1 cellular context compared by ENCODE assay signal in the genomic region with DNA sequence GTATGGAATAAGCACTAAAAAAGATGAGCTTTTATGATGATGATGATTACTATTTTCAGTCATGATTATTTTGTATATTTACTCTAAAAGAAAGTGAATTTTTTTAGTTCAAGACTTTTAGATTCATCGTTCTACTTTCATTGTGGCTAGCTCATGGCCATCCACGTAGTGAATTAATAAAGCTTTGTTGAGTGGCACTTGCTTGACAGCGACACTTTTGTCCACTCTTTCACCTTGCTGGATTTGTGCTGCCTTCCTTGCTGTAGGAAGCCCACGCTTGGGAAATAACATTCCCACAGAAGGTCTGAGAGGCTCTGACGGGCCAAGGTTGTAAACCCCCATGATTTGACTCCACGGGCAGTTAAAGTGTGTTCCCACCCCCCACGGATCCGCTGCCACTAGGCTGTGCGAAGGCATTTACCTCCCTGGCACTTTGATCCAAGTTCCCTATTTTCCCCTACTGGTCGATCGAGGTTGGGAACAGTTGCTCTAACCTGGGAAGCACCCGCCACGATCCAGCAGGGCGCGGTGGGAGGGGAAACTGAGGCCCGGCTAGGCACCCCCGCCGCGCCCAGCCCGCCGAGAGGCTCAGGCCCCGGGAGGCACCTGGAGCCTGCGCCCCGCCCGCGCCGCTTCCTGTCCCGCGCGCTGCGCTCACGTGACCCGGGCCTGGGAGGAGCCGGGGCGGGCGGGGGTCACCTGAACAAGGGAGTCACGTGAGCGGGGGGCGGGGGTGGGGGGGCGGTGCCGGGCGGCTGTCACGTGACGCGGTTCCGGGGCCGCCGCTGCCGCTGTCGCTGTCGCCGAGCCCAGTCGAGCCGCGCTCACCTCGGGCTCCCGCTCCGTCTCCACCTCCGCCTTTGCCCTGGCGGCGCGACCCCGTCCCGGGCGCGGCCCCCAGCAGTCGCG.
TF ChIP-seq lines count a peak whose summit lies in the region.

A gene with protein sequence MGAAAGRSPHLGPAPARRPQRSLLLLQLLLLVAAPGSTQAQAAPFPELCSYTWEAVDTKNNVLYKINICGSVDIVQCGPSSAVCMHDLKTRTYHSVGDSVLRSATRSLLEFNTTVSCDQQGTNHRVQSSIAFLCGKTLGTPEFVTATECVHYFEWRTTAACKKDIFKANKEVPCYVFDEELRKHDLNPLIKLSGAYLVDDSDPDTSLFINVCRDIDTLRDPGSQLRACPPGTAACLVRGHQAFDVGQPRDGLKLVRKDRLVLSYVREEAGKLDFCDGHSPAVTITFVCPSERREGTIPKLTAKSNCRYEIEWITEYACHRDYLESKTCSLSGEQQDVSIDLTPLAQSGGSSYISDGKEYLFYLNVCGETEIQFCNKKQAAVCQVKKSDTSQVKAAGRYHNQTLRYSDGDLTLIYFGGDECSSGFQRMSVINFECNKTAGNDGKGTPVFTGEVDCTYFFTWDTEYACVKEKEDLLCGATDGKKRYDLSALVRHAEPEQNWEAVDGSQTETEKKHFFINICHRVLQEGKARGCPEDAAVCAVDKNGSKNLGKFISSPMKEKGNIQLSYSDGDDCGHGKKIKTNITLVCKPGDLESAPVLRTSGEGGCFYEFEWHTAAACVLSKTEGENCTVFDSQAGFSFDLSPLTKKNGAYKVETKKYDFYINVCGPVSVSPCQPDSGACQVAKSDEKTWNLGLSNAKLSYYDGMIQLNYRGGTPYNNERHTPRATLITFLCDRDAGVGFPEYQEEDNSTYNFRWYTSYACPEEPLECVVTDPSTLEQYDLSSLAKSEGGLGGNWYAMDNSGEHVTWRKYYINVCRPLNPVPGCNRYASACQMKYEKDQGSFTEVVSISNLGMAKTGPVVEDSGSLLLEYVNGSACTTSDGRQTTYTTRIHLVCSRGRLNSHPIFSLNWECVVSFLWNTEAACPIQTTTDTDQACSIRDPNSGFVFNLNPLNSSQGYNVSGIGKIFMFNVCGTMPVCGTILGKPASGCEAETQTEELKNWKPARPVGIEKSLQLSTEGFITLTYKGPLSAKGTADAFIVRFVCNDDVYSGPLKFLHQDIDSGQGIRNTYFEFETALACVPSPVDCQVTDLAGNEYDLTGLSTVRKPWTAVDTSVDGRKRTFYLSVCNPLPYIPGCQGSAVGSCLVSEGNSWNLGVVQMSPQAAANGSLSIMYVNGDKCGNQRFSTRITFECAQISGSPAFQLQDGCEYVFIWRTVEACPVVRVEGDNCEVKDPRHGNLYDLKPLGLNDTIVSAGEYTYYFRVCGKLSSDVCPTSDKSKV (N-terminal part only) (plus strand): TSS at position 788 of the 909 bp plus-strand sequence. CDS start 165 bp downstream, outside the sequence.

TF ChIP-seq in HepG2, 621 proteins besides CTCF, POLR2A, EP300 and RAD21 (continued from another document and continues in another):
- TF ChIP-seq, protein P1, sequence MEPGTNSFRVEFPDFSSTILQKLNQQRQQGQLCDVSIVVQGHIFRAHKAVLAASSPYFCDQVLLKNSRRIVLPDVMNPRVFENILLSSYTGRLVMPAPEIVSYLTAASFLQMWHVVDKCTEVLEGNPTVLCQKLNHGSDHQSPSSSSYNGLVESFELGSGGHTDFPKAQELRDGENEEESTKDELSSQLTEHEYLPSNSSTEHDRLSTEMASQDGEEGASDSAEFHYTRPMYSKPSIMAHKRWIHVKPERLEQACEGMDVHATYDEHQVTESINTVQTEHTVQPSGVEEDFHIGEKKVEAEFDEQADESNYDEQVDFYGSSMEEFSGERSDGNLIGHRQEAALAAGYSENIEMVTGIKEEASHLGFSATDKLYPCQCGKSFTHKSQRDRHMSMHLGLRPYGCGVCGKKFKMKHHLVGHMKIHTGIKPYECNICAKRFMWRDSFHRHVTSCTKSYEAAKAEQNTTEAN (CRISPR knock-in tag; conservative IDR thresholded peaks at IDR 0.05) = peak; percentile 59; the same call in 1 of the 2 replicates
- TF ChIP-seq TOE1 (CRISPR knock-in tag; IDR thresholded peaks at IDR 0.05) = no peak
- no peak for TF ChIP-seq HNRNPUL1 (IDR thresholded peaks at IDR 0.05; ENCODE audit: low read depth, low read length)
- TF ChIP-seq, protein P2, sequence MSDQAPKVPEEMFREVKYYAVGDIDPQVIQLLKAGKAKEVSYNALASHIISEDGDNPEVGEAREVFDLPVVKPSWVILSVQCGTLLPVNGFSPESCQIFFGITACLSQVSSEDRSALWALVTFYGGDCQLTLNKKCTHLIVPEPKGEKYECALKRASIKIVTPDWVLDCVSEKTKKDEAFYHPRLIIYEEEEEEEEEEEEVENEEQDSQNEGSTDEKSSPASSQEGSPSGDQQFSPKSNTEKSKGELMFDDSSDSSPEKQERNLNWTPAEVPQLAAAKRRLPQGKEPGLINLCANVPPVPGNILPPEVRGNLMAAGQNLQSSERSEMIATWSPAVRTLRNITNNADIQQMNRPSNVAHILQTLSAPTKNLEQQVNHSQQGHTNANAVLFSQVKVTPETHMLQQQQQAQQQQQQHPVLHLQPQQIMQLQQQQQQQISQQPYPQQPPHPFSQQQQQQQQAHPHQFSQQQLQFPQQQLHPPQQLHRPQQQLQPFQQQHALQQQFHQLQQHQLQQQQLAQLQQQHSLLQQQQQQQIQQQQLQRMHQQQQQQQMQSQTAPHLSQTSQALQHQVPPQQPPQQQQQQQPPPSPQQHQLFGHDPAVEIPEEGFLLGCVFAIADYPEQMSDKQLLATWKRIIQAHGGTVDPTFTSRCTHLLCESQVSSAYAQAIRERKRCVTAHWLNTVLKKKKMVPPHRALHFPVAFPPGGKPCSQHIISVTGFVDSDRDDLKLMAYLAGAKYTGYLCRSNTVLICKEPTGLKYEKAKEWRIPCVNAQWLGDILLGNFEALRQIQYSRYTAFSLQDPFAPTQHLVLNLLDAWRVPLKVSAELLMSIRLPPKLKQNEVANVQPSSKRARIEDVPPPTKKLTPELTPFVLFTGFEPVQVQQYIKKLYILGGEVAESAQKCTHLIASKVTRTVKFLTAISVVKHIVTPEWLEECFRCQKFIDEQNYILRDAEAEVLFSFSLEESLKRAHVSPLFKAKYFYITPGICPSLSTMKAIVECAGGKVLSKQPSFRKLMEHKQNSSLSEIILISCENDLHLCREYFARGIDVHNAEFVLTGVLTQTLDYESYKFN (CRISPR knock-in tag; conservative IDR thresholded peaks at IDR 0.05) = peak; percentile 48
- no peak for TF ChIP-seq RFXANK (CRISPR knock-in tag; IDR thresholded peaks at IDR 0.05)
- TF ChIP-seq, protein P3, sequence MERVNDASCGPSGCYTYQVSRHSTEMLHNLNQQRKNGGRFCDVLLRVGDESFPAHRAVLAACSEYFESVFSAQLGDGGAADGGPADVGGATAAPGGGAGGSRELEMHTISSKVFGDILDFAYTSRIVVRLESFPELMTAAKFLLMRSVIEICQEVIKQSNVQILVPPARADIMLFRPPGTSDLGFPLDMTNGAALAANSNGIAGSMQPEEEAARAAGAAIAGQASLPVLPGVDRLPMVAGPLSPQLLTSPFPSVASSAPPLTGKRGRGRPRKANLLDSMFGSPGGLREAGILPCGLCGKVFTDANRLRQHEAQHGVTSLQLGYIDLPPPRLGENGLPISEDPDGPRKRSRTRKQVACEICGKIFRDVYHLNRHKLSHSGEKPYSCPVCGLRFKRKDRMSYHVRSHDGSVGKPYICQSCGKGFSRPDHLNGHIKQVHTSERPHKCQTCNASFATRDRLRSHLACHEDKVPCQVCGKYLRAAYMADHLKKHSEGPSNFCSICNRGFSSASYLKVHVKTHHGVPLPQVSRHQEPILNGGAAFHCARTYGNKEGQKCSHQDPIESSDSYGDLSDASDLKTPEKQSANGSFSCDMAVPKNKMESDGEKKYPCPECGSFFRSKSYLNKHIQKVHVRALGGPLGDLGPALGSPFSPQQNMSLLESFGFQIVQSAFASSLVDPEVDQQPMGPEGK (CRISPR knock-in tag; IDR thresholded peaks at IDR 0.05) = peak; percentile 90
- no peak for TF ChIP-seq CBX2 (IDR thresholded peaks at IDR 0.05; ENCODE audit: low read depth, low read length)
- TF ChIP-seq CBX2 (CRISPR knock-in tag; IDR thresholded peaks at IDR 0.05; ENCODE audit: low read depth) = peak; percentile 48; the same call in 1 of the 2 replicates
- no peak for TF ChIP-seq PLRG1 (conservative IDR thresholded peaks at IDR 0.05)
- TF ChIP-seq, protein P4, sequence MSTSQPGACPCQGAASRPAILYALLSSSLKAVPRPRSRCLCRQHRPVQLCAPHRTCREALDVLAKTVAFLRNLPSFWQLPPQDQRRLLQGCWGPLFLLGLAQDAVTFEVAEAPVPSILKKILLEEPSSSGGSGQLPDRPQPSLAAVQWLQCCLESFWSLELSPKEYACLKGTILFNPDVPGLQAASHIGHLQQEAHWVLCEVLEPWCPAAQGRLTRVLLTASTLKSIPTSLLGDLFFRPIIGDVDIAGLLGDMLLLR (CRISPR knock-in tag; IDR thresholded peaks at IDR 0.05) = peak; percentile 45; the same call in 1 of the 2 replicates
- 0 out of 2 replicates have a peak, but pooled peaks have one; percentile 17 for TF ChIP-seq TBX2 (CRISPR knock-in tag; IDR thresholded peaks at IDR 0.05; ENCODE audit: borderline replicate concordance)
- no peak for TF ChIP-seq ZNF549 (CRISPR knock-in tag; IDR thresholded peaks at IDR 0.05)
- TF ChIP-seq ZNF263 (CRISPR knock-in tag; IDR thresholded peaks at IDR 0.05) = no peak
- TF ChIP-seq ZMYM4 (CRISPR knock-in tag; IDR thresholded peaks at IDR 0.05) = peak; percentile 72
- no peak for TF ChIP-seq SMARCC2 (IDR thresholded peaks at IDR 0.05)
- TF ChIP-seq, protein P5, sequence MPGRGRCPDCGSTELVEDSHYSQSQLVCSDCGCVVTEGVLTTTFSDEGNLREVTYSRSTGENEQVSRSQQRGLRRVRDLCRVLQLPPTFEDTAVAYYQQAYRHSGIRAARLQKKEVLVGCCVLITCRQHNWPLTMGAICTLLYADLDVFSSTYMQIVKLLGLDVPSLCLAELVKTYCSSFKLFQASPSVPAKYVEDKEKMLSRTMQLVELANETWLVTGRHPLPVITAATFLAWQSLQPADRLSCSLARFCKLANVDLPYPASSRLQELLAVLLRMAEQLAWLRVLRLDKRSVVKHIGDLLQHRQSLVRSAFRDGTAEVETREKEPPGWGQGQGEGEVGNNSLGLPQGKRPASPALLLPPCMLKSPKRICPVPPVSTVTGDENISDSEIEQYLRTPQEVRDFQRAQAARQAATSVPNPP (CRISPR knock-in tag; IDR thresholded peaks at IDR 0.05) = no peak; the same call in 1 of the 2 replicates
- TF ChIP-seq ZNF33B (CRISPR knock-in tag; IDR thresholded peaks at IDR 0.05) = peak; percentile 87; the same call in 1 of the 2 replicates
- TF ChIP-seq, protein P6, sequence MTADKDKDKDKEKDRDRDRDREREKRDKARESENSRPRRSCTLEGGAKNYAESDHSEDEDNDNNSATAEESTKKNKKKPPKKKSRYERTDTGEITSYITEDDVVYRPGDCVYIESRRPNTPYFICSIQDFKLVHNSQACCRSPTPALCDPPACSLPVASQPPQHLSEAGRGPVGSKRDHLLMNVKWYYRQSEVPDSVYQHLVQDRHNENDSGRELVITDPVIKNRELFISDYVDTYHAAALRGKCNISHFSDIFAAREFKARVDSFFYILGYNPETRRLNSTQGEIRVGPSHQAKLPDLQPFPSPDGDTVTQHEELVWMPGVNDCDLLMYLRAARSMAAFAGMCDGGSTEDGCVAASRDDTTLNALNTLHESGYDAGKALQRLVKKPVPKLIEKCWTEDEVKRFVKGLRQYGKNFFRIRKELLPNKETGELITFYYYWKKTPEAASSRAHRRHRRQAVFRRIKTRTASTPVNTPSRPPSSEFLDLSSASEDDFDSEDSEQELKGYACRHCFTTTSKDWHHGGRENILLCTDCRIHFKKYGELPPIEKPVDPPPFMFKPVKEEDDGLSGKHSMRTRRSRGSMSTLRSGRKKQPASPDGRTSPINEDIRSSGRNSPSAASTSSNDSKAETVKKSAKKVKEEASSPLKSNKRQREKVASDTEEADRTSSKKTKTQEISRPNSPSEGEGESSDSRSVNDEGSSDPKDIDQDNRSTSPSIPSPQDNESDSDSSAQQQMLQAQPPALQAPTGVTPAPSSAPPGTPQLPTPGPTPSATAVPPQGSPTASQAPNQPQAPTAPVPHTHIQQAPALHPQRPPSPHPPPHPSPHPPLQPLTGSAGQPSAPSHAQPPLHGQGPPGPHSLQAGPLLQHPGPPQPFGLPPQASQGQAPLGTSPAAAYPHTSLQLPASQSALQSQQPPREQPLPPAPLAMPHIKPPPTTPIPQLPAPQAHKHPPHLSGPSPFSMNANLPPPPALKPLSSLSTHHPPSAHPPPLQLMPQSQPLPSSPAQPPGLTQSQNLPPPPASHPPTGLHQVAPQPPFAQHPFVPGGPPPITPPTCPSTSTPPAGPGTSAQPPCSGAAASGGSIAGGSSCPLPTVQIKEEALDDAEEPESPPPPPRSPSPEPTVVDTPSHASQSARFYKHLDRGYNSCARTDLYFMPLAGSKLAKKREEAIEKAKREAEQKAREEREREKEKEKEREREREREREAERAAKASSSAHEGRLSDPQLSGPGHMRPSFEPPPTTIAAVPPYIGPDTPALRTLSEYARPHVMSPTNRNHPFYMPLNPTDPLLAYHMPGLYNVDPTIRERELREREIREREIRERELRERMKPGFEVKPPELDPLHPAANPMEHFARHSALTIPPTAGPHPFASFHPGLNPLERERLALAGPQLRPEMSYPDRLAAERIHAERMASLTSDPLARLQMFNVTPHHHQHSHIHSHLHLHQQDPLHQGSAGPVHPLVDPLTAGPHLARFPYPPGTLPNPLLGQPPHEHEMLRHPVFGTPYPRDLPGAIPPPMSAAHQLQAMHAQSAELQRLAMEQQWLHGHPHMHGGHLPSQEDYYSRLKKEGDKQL (CRISPR knock-in tag; IDR thresholded peaks at IDR 0.05; ENCODE audit: low read depth) = no peak
- TF ChIP-seq SAFB2 (CRISPR knock-in tag; IDR thresholded peaks at IDR 0.05; ENCODE audit: borderline replicate concordance, low read depth) = no peak
- no peak for TF ChIP-seq MTF2 (CRISPR knock-in tag; IDR thresholded peaks at IDR 0.05; ENCODE audit: borderline replicate concordance)
- TF ChIP-seq HOXA7 (CRISPR knock-in tag; IDR thresholded peaks at IDR 0.05) = no peak
